1 cellular context compared by ENCODE assay signal in the genomic region with DNA sequence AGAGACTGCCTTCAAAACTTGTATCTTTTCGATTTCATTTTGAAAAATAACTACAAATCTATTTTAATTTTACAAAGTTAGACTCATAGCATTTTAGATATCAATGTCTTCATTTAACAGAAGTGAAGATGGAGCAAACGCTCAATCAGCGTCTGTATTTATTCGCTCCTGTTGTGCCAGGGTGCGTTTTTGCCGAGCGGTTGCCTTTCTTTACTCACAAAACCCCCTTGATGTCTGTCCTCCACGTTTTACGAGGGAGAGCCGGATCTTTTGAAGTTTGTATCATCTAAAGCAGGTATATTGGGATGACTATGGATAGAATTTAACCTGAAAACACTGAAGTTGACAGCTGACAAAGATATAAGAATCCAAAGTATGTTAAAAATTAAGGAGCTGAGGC.
A peak's percentile ranks its signal among the peaks of the same experiment; 100 is the strongest.
TF ChIP-seq lines count a peak whose summit lies in the region.

No MANE protein-coding gene starts in this region.

TF ChIP-seq in GM12878, 131 proteins besides CTCF, POLR2A, EP300 and RAD21 (continued from another document):
- TF ChIP-seq, protein P1, sequence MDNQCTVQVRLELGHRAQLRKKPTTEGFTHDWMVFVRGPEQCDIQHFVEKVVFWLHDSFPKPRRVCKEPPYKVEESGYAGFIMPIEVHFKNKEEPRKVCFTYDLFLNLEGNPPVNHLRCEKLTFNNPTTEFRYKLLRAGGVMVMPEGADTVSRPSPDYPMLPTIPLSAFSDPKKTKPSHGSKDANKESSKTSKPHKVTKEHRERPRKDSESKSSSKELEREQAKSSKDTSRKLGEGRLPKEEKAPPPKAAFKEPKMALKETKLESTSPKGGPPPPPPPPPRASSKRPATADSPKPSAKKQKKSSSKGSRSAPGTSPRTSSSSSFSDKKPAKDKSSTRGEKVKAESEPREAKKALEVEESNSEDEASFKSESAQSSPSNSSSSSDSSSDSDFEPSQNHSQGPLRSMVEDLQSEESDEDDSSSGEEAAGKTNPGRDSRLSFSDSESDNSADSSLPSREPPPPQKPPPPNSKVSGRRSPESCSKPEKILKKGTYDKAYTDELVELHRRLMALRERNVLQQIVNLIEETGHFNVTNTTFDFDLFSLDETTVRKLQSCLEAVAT (IDR thresholded peaks at IDR 0.05), result peak; percentile 65
- TF ChIP-seq BACH1 (IDR thresholded peaks at IDR 0.05; ENCODE audit: borderline replicate concordance) (no peak), TARDBP (IDR thresholded peaks at IDR 0.05; ENCODE audit: borderline replicate concordance) (0 out of 2 replicates have a peak, but pooled peaks have one; percentile 39), TCF12 (IDR thresholded peaks at IDR 0.05; ENCODE audit: low read depth, low read length) (no peak)
